Comparison of ENCODE assay signal across 1 cellular context in genomic region chr12:130053641-130054040, GRCh38.
TF ChIP-seq lines count a peak whose summit lies in the region.

No MANE protein-coding gene starts in this region.

TF ChIP-seq in GM23338, 12 proteins besides CTCF, POLR2A, EP300 and RAD21 (continued from another document):
- TF ChIP-seq ZNF462 (CRISPR knock-in tag; IDR thresholded peaks at IDR 0.05) = no peak
